In the genomic region with DNA sequence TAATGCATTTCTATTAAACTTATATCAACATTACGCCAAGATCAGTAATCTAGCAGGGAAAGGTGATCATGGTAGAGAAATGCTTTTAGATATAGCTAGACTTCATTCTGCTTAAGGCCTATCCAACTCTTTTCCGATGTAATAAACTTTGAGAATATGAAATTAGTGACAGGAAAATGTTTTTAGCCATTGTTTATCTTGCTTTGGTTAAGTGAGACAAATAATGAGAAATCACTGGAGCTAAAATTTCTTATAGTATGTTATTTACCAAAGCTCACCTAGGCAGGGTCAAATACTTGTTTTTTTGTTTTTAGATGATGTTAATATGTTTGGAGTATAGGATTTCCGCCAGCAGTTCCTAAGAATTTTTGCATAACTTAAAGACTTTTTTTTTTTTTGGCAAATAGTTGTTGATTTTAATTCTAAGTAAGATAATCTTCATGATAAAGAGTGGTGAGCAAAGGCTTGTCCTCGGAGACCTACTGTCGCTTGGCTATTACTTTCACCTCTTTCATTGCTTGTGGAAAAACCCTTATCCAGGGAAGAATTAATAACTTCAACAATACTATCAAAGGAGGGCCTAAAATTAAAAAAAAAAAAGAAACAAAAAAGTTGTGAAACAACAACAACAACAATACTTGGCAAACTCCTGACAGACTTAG, we compare ENCODE assay signal across 23 cellular contexts.
"Had no signal": no experiment of that assay in that cellular context is flagged by ENCODE, and none has a peak within 500 bp of the region (broad histone marks: within the 10 kb centered on the region; RNA-seq: fewer than 3 reads in every experiment).

No MANE protein-coding gene starts in this region.

- H3K9me3 ChIP-seq: suprapubic skin, tibial artery had no signal

- H3K4me1 ChIP-seq: esophagus squamous epithelium, suprapubic skin, tibial artery had no signal

- H3K4me1 Mint-ChIP-seq: activated CD4-positive, alpha-beta memory T cell treated with anti-CD3 and anti-CD28 coated beads, Interleukin-2, amount 10 ng/mL, durations not matched to agents 7 days and 5 days; activated CD4-positive, alpha-beta T cell treated with anti-CD3 and anti-CD28 coated beads, Interleukin-2, amount 10 ng/mL, durations not matched to agents 7 days and 5 days; naive thymus-derived CD8-positive, alpha-beta T cell had no signal

- H3K27me3 Mint-ChIP-seq: activated CD4-positive, alpha-beta memory T cell treated with anti-CD3 and anti-CD28 coated beads, Interleukin-2, amount 10 ng/mL, durations not matched to agents 7 days and 5 days; activated CD4-positive, alpha-beta T cell treated with anti-CD3 and anti-CD28 coated beads, Interleukin-2, amount 10 ng/mL, durations not matched to agents 7 days and 5 days; activated T-cell treated with anti-CD3 and anti-CD28 coated beads, Interleukin-2, amount 50 U/mL, for 24 hours; naive thymus-derived CD8-positive, alpha-beta T cell had no signal

- DNase-seq: activated CD4-positive, alpha-beta memory T cell treated with anti-CD3 and anti-CD28 coated beads, Interleukin-2, amount 10 ng/mL, durations not matched to agents 7 days and 5 days; activated CD4-positive, alpha-beta T cell treated with anti-CD3 and anti-CD28 coated beads for 1 hour; activated CD4-positive, alpha-beta T cell treated with anti-CD3 and anti-CD28 coated beads, Interleukin-2, amount 10 ng/mL, durations not matched to agents 7 days and 5 days; activated CD8-positive, alpha-beta memory T cell treated with anti-CD3 and anti-CD28 coated beads, Interleukin-2, amount 50 U/mL, for 48 hours; activated gamma-delta T cell treated with Interleukin-2 at 50 U/mL for 16 hours; activated naive CD4-positive, alpha-beta T cell treated with anti-CD3 and anti-CD28 coated beads, Interleukin-2, amount 50 U/mL, for 16 hours; activated T-cell treated with anti-CD3 and anti-CD28 coated beads, Interleukin-2, amount 50 U/mL, for 24 hours; amniotic stem cell; brain microvascular endothelial cell; esophagus squamous epithelium; foreskin melanocyte; heart right ventricle; kidney; midbrain; naive thymus-derived CD8-positive, alpha-beta T cell; posterior cingulate gyrus; right cardiac atrium; stimulated activated CD4-positive, alpha-beta T cell treated with anti-CD3 and anti-CD28 coated beads, Interleukin-15, amount 100 ng/mL, for 24 hours; stimulated activated CD4-positive, alpha-beta T cell treated with anti-CD3 and anti-CD28 coated beads, Interleukin-2, amount 100 ng/mL, for 24 hours; stimulated activated naive CD4-positive, alpha-beta T cell; T-helper 2 cell; tibial artery had no signal

- H3K4me3 ChIP-seq: esophagus squamous epithelium, heart right ventricle, suprapubic skin, tibial artery had no signal

- H3K36me3 ChIP-seq: brain microvascular endothelial cell, esophagus squamous epithelium, heart right ventricle, suprapubic skin, tibial artery had no signal

- H3K9me3 Mint-ChIP-seq: activated CD4-positive, alpha-beta memory T cell treated with anti-CD3 and anti-CD28 coated beads, Interleukin-2, amount 10 ng/mL, durations not matched to agents 7 days and 5 days had no signal

- H3K36me3 Mint-ChIP-seq: naive thymus-derived CD8-positive, alpha-beta T cell had no signal

- H3K4me3 Mint-ChIP-seq: activated CD4-positive, alpha-beta memory T cell treated with anti-CD3 and anti-CD28 coated beads, Interleukin-2, amount 10 ng/mL, durations not matched to agents 7 days and 5 days; activated CD4-positive, alpha-beta T cell treated with anti-CD3 and anti-CD28 coated beads, Interleukin-2, amount 10 ng/mL, durations not matched to agents 7 days and 5 days; activated T-cell treated with anti-CD3 and anti-CD28 coated beads, Interleukin-2, amount 50 U/mL, for 24 hours; naive thymus-derived CD8-positive, alpha-beta T cell had no signal

- H3K27me3 ChIP-seq: brain microvascular endothelial cell, esophagus squamous epithelium, heart right ventricle, suprapubic skin, tibial artery had no signal

- H3K27ac Mint-ChIP-seq: activated CD4-positive, alpha-beta memory T cell treated with anti-CD3 and anti-CD28 coated beads, Interleukin-2, amount 10 ng/mL, durations not matched to agents 7 days and 5 days; activated CD4-positive, alpha-beta T cell treated with anti-CD3 and anti-CD28 coated beads, Interleukin-2, amount 10 ng/mL, durations not matched to agents 7 days and 5 days; activated T-cell treated with anti-CD3 and anti-CD28 coated beads, Interleukin-2, amount 50 U/mL, for 24 hours; naive thymus-derived CD8-positive, alpha-beta T cell had no signal

- ATAC-seq: heart right ventricle; naive thymus-derived CD8-positive, alpha-beta T cell; right cardiac atrium had no signal
